In the genomic region with DNA sequence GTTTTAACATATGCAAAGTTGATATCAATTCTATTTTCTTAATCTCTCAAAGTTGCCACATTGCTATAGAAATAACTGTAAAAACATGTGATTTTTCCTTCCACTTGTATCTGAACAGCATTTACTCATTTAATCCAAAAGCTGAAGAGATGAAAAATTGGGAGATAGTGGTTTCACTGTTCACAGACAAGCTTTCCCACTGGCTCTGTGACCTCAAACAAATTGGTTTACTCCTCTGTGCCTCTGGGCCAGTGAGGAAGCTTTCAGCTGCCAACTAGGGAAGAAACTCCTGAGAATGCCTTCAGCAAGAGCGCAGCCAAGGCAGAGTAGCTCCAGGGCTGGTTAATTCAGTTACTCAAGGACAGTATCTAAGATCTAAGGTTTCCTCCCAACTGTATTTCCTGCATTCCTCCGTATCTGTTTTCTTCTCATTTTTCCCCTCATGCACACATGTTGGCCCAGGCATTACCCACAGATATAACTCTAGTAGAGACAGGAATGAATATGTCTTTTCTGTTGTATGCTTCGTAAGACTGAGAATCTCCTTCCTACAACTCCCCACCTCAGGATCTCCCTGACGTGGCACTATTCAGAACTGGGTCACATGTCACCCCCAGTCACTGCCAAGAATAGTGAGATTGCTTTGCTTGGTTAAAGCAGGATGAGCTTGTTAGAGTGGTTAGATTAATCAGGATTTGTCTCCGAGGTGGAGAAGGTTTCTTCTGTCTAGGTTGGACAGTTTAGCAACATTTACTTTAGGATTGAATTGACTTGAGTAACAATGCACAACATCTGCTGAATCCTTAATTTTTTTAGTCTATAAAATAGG, we compare ENCODE assay signal across 17 cellular contexts.
DNase-seq lines count a peak whose midpoint lies in the region; ATAC-seq and TF ChIP-seq lines count a peak whose summit lies in the region.
"Had no signal": no experiment of that assay in that cellular context is flagged by ENCODE, and none has a peak within 500 bp of the region (broad histone marks: within the 10 kb centered on the region; RNA-seq: fewer than 3 reads in every experiment).

No MANE protein-coding gene starts in this region.

- intact Hi-C loops in PC-9 (cut with micrococcal nuclease; ENCODE audit: unreplicated experiment), result no loop called here

- no peaks in the 10 kb centered on the region for H3K4me1 ChIP-seq in PC-9 (replicated peaks; ENCODE audit: insufficient read depth)
- H3K4me1 ChIP-seq: BLaER1 treated with 17β-estradiol and CSF1 and Interleukin-3, amounts not matched to agents 10 nM and 100 nM; esophagus muscularis mucosa; left lung had no signal

- no peaks in the 10 kb centered on the region for H3F3A ChIP-seq in PC-9 (ENCODE audit: insufficient read depth, low read depth)

- no peaks in the 10 kb centered on the region for H3K36me3 ChIP-seq in PC-9 (ENCODE audit: low read depth)
- H3K36me3 ChIP-seq: esophagus muscularis mucosa, left lung had no signal

- H4K20me1 ChIP-seq in PC-9 (ENCODE audit: insufficient read depth), result no peaks in the 10 kb centered on the region
- H4K20me1 ChIP-seq: BLaER1 treated with 17β-estradiol and CSF1 and Interleukin-3, amounts not matched to agents 10 nM and 100 nM had no signal

- TF ChIP-seq CTCF in PC-9 (conservative IDR thresholded peaks at IDR 0.05) (no peak), brain (conservative IDR thresholded peaks at IDR 0.05) (no peak), fibroblast of villous mesenchyme (IDR thresholded peaks at IDR 0.05; ENCODE audit: insufficient read depth, low read depth, low read length) (no peak)

- peak overlapping the region in 3 of 5 experiments; percentile 11 to 71 (median 46) for H3K27ac Mint-ChIP-seq in brain
- no peak overlapping the region for H3K27ac Mint-ChIP-seq in naive thymus-derived CD8-positive, alpha-beta T cell
- H3K27ac Mint-ChIP-seq: activated naive CD8-positive, alpha-beta T cell treated with anti-CD3 and anti-CD28 coated beads, Interleukin-2, amount 50 U/mL, for 24 hours; natural killer cell had no signal

- no peaks in the 10 kb centered on the region for H3K9me2 ChIP-seq in PC-9 (ENCODE audit: insufficient read depth)

- CTCF ChIA-PET in PC-9 (lab: Charles Lee), result no interaction called here

- H3K4me3 ChIP-seq in PC-9 (no peak overlapping the region), fibroblast of villous mesenchyme (ENCODE audit: low read depth, low read length) (no peak overlapping the region)
- H3K4me3 ChIP-seq: BLaER1 treated with 17β-estradiol and CSF1 and Interleukin-3, amounts not matched to agents 10 nM and 100 nM; esophagus muscularis mucosa; left lung had no signal

- no peak overlapping the region for H3K27ac ChIP-seq in PC-9
- H3K27ac ChIP-seq: BLaER1 treated with 17β-estradiol and CSF1 and Interleukin-3, amounts not matched to agents 10 nM and 100 nM; esophagus muscularis mucosa; HL-60; left lung had no signal

- peak overlapping the region; percentile 31 for H3K4me2 ChIP-seq in PC-9
- H3K4me2 ChIP-seq: BLaER1 treated with 17β-estradiol and CSF1 and Interleukin-3, amounts not matched to agents 10 nM and 100 nM had no signal

- peaks cover 7% of the 10 kb centered on the region for H3K4me1 Mint-ChIP-seq in brain
- H3K4me1 Mint-ChIP-seq in naive thymus-derived CD8-positive, alpha-beta T cell, result no peaks in the 10 kb centered on the region
- H3K4me1 Mint-ChIP-seq: activated naive CD8-positive, alpha-beta T cell treated with anti-CD3 and anti-CD28 coated beads, Interleukin-2, amount 50 U/mL, for 24 hours; natural killer cell had no signal

- peak in 1 of 2 experiments; percentile 36 for DNase-seq in PC-9
- DNase-seq in fibroblast of villous mesenchyme (ENCODE audit: low read depth), result peak; percentile 37
- DNase-seq in stromal cell of bone marrow (ENCODE audit: low read depth), result peak; percentile 6
- DNase-seq in AG20443 (ENCODE audit: low spot score), result no peak
- no peak for DNase-seq in GDM1 (lab: John Stamatoyannopoulos, UW)
- no peak for DNase-seq in naive thymus-derived CD8-positive, alpha-beta T cell
- DNase-seq: activated naive CD8-positive, alpha-beta T cell treated with anti-CD3 and anti-CD28 coated beads, Interleukin-2, amount 50 U/mL, for 24 hours; activated T-cell treated with anti-CD3 and anti-CD28 coated beads, Interleukin-2, amount 50 U/mL, for 48 hours; KBM-7; left lung; natural killer cell; NCI-H1105 treated with DMSO at 0.1 percent for 48 hours; retina had no signal

- peak overlapping the region; percentile 31; the same call in 1 of the 2 replicates for H2AFZ ChIP-seq in PC-9

- POLR2A ChIA-PET in PC-9 (lab: Charles Lee; ENCODE audit: unreplicated experiment), result no interaction called here
- POLR2A ChIA-PET in naive thymus-derived CD8-positive, alpha-beta T cell (lab: Charles Lee), result no interaction called here

- H3K36me3 Mint-ChIP-seq in brain, result no peaks in the 10 kb centered on the region
- no peaks in the 10 kb centered on the region for H3K36me3 Mint-ChIP-seq in naive thymus-derived CD8-positive, alpha-beta T cell

- H3K4me3 Mint-ChIP-seq in brain, result no peak overlapping the region
- no peak overlapping the region for H3K4me3 Mint-ChIP-seq in naive thymus-derived CD8-positive, alpha-beta T cell
- H3K4me3 Mint-ChIP-seq: activated naive CD8-positive, alpha-beta T cell treated with anti-CD3 and anti-CD28 coated beads, Interleukin-2, amount 50 U/mL, for 24 hours; natural killer cell had no signal

- ATAC-seq in naive thymus-derived CD8-positive, alpha-beta T cell, result no peak
- ATAC-seq: activated naive CD8-positive, alpha-beta T cell treated with anti-CD3 and anti-CD28 coated beads, Interleukin-2, amount 50 U/mL, for 24 hours; left lung; natural killer cell had no signal

- peaks cover 0 to 9% (median 0%) of the 10 kb centered on the region in 5 experiments for H3K9me3 Mint-ChIP-seq in brain
- H3K9me3 Mint-ChIP-seq in naive thymus-derived CD8-positive, alpha-beta T cell, result peaks cover 0 to 5% (median 2%) of the 10 kb centered on the region in 9 donors
- H3K9me3 Mint-ChIP-seq: activated naive CD8-positive, alpha-beta T cell treated with anti-CD3 and anti-CD28 coated beads, Interleukin-2, amount 50 U/mL, for 24 hours had no signal

- no peaks in the 10 kb centered on the region for H3K27me3 Mint-ChIP-seq in brain
- no peaks in the 10 kb centered on the region for H3K27me3 Mint-ChIP-seq in naive thymus-derived CD8-positive, alpha-beta T cell
- H3K27me3 Mint-ChIP-seq: activated naive CD8-positive, alpha-beta T cell treated with anti-CD3 and anti-CD28 coated beads, Interleukin-2, amount 50 U/mL, for 24 hours had no signal

- H3K27me3 ChIP-seq in PC-9 (ENCODE audit: insufficient read depth, low read depth), result no peaks in the 10 kb centered on the region
- H3K27me3 ChIP-seq: BLaER1 treated with 17β-estradiol and CSF1 and Interleukin-3, amounts not matched to agents 10 nM and 100 nM; esophagus muscularis mucosa; left lung had no signal

- no TSS peak for BruUV-seq in PC-9 (replicated peaks; lab: Mats Ljungman, UMichigan)

- H3K9me3 ChIP-seq in PC-9 (ENCODE audit: insufficient read depth, low read depth), result no peaks in the 10 kb centered on the region
- H3K9me3 ChIP-seq: esophagus muscularis mucosa had no signal

- no peaks in the 10 kb centered on the region for H3K79me2 ChIP-seq in PC-9 (ENCODE audit: low read depth)

Comparison
In these comparisons a context has a peak if more than half of its experiments do, and no peak if none do; other contexts are left out.
1. DNase-seq: peak in fibroblast of villous mesenchyme (single experiment) and stromal cell of bone marrow (single experiment); none in AG20443 (single experiment), GDM1 (single experiment) and naive thymus-derived CD8-positive, alpha-beta T cell (0 of 10).
2. H3K27ac Mint-ChIP-seq: peak in brain (3 of 5); none in naive thymus-derived CD8-positive, alpha-beta T cell (0 of 10).